28 cellular contexts compared by ENCODE assay signal in the genomic region with DNA sequence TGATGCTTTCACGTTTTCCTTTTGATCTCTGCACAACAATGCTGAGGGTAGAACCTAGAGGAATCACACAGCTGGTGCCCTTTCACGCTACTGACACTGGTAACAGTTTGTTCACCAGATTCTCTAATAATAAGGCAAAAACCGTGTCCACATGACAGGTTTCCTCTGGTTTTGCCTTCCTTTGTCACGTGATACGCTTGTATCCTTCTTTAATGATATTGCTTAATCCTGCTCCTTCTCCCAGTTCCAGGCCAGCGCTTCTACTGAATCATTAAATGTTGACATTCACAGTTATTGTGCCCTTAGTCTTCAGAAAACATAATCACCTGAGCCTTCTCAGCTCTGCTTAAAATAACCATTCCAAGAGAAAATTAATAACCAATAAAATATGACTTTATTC.
"Had no signal": no experiment of that assay in that cellular context is flagged by ENCODE, and none has a peak within 500 bp of the region (broad histone marks: within the 10 kb centered on the region; RNA-seq: fewer than 3 reads in every experiment).

No MANE protein-coding gene starts in this region.

- DNase-seq: activated CD4-positive, alpha-beta T cell treated with anti-CD3 and anti-CD28 coated beads, Interleukin-2, amount 10 ng/mL, durations not matched to agents 24 days and 14 days; activated CD4-positive, alpha-beta T cell treated with anti-CD3 and anti-CD28 coated beads, Interleukin-2, amount 50 U/mL, for 4 hours; activated CD8-positive, alpha-beta T cell treated with anti-CD3 and anti-CD28 coated beads for 36 hours; activated effector memory CD4-positive, alpha-beta T cell treated with anti-CD3 and anti-CD28 coated beads, Interleukin-2, amount 50 U/mL, for 16 hours; activated naive CD4-positive, alpha-beta T cell; activated naive CD4-positive, alpha-beta T cell treated with anti-CD3 and anti-CD28 coated beads, Interleukin-2, amount 50 U/mL, for 16 hours; activated naive CD8-positive, alpha-beta T cell treated with anti-CD3 and anti-CD28 coated beads for 36 hours; activated T-cell treated with anti-CD3 and anti-CD28 coated beads, Interleukin-2, amount 50 U/mL, for 1 hour; activated T-cell treated with anti-CD3 and anti-CD28 coated beads, Interleukin-2, amount 50 U/mL, for 72 hours; amniotic stem cell; aorta; brain microvascular endothelial cell; NCI-H1048; NCI-H1105 treated with DMSO at 0.1 percent for 48 hours; NCI-H1436; NCI-H1694; NCI-H1930; NCI-H2081 treated with DMSO at 0.1 percent for 48 hours; NCI-H2171; NCI-H446 treated with DMSO at 0.1 percent for 48 hours; SHP77; SJCRH30; T1000; WERI-Rb-1 had no signal

- H3K4me3 ChIP-seq: SJCRH30, SK-N-MC had no signal

- H3K9me3 Mint-ChIP-seq: activated CD4-positive, alpha-beta T cell treated with anti-CD3 and anti-CD28 coated beads, Interleukin-2, amount 10 ng/mL, durations not matched to agents 24 days and 14 days; activated T-helper 17 cell treated with anti-CD3 and anti-CD28 coated beads, Interleukin-2, amount 50 U/mL, for 72 hours had no signal

- ATAC-seq: activated CD8-positive, alpha-beta T cell treated with anti-CD3 and anti-CD28 coated beads for 36 hours; activated T-cell treated with anti-CD3 and anti-CD28 coated beads, Interleukin-2, amount 50 U/mL, for 72 hours; activated T-helper 17 cell treated with anti-CD3 and anti-CD28 coated beads, Interleukin-2, amount 50 U/mL, for 72 hours; Panc1 had no signal

- H3K27me3 ChIP-seq: brain microvascular endothelial cell, SJCRH30 had no signal

- H3K4me1 ChIP-seq: SJCRH30 had no signal

- H3K36me3 Mint-ChIP-seq: activated naive CD8-positive, alpha-beta T cell treated with anti-CD3 and anti-CD28 coated beads for 36 hours had no signal

- H3K27ac Mint-ChIP-seq: activated CD4-positive, alpha-beta T cell treated with anti-CD3 and anti-CD28 coated beads, Interleukin-2, amount 10 ng/mL, durations not matched to agents 24 days and 14 days; activated CD8-positive, alpha-beta T cell treated with anti-CD3 and anti-CD28 coated beads for 36 hours; activated naive CD8-positive, alpha-beta T cell treated with anti-CD3 and anti-CD28 coated beads for 36 hours; activated T-cell treated with anti-CD3 and anti-CD28 coated beads, Interleukin-2, amount 50 U/mL, for 72 hours; activated T-helper 17 cell treated with anti-CD3 and anti-CD28 coated beads, Interleukin-2, amount 50 U/mL, for 72 hours had no signal

- H3K4me3 Mint-ChIP-seq: activated CD4-positive, alpha-beta T cell treated with anti-CD3 and anti-CD28 coated beads, Interleukin-2, amount 10 ng/mL, durations not matched to agents 24 days and 14 days; activated CD8-positive, alpha-beta T cell treated with anti-CD3 and anti-CD28 coated beads for 36 hours; activated naive CD8-positive, alpha-beta T cell treated with anti-CD3 and anti-CD28 coated beads for 36 hours; activated T-cell treated with anti-CD3 and anti-CD28 coated beads, Interleukin-2, amount 50 U/mL, for 72 hours; activated T-helper 17 cell treated with anti-CD3 and anti-CD28 coated beads, Interleukin-2, amount 50 U/mL, for 72 hours; central memory CD8-positive, alpha-beta T cell had no signal

- H3K36me3 ChIP-seq: brain microvascular endothelial cell, SJCRH30, WERI-Rb-1 had no signal

- H3K9me3 ChIP-seq: SJCRH30 had no signal

- H3K4me1 Mint-ChIP-seq: activated CD4-positive, alpha-beta T cell treated with anti-CD3 and anti-CD28 coated beads, Interleukin-2, amount 10 ng/mL, durations not matched to agents 24 days and 14 days; activated naive CD8-positive, alpha-beta T cell treated with anti-CD3 and anti-CD28 coated beads for 36 hours; activated T-helper 17 cell treated with anti-CD3 and anti-CD28 coated beads, Interleukin-2, amount 50 U/mL, for 72 hours; central memory CD8-positive, alpha-beta T cell had no signal

- H3K27ac ChIP-seq: brain microvascular endothelial cell, SJCRH30, SK-N-MC, WERI-Rb-1 had no signal

- H3K27me3 Mint-ChIP-seq: activated CD4-positive, alpha-beta T cell treated with anti-CD3 and anti-CD28 coated beads, Interleukin-2, amount 10 ng/mL, durations not matched to agents 24 days and 14 days; activated CD8-positive, alpha-beta T cell treated with anti-CD3 and anti-CD28 coated beads for 36 hours; activated naive CD8-positive, alpha-beta T cell treated with anti-CD3 and anti-CD28 coated beads for 36 hours; activated T-helper 17 cell treated with anti-CD3 and anti-CD28 coated beads, Interleukin-2, amount 50 U/mL, for 72 hours; central memory CD8-positive, alpha-beta T cell had no signal
